Comparison of ENCODE assay signal across 1 cellular context in the genomic region with DNA sequence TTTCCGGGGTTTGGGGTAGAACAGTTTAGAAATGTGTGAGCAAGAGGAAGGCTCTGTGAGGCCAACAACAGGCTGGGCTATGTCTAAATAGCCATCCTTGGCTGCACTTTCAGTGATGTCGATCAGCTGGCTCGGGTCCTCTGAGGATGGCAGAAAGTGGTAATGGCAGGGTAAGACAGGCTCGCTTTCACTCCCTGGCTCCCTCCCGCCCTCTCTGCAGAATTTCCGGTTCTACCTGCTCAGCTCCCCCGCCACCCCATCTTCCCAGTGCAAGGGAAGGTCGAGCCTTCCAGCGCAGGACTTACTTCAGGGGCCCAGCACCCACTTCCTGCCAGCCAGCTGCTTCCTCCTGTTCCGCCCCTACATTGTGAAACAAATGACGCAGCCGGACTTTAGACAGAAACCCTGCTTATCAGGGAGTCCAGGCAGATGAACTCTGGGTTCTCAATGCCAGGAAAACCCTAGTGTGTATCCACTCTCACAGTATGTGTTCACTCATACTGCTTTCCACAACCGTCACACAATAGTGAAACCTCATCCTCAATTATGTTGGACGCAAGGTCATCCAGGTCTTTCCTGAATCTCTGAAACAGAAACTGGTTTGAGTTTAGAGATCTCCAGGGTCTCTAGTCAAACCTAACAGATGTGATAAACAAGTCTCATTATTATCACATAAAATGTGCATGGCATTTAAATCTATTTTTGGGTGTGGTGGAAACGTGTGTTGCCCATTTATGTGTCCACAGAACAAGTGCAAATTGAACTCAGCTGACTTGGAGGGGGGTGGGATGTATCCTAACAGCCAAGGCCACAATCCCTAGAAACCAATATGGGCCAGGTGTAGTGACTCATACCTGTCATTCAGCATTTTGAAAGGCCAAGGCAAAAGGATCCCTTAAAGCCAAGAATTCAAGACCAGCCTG.
TF ChIP-seq lines count a peak whose summit lies in the region.

No MANE protein-coding gene starts in this region.

TF ChIP-seq in K562, 482 proteins besides CTCF, POLR2A, EP300 and RAD21 (continues in another document):
- TF ChIP-seq SMAD3 (CRISPR knock-in tag; conservative IDR thresholded peaks at IDR 0.05) (no peak), ZNF384 (IDR thresholded peaks at IDR 0.05; ENCODE audit: low read depth, low read length) (no peak), ZNF121 (CRISPR knock-in tag; conservative IDR thresholded peaks at IDR 0.05) (no peak), ZFX (CRISPR knock-in tag; IDR thresholded peaks at IDR 0.05) (peak; percentile 72), SNIP1 (IDR thresholded peaks at IDR 0.05; ENCODE audit: low read depth) (0 out of 2 replicates have a peak, but pooled peaks have one; percentile 34), TEAD4 (IDR thresholded peaks at IDR 0.05; ENCODE audit: low read length) (peak; percentile 93), TEAD4 (CRISPR knock-in tag; IDR thresholded peaks at IDR 0.05; ENCODE audit: borderline replicate concordance) (no peak), SMARCB1 (IDR thresholded peaks at IDR 0.05; ENCODE audit: insufficient read length, low read depth) (no peak), ZNF444 (CRISPR knock-in tag; IDR thresholded peaks at IDR 0.05) (no peak), ZNF174 (CRISPR knock-in tag; IDR thresholded peaks at IDR 0.05) (no peak), RFX5 (IDR thresholded peaks at IDR 0.05; ENCODE audit: low read depth, low read length) (no peak), SLC30A9 (CRISPR knock-in tag; IDR thresholded peaks at IDR 0.05) (no peak), CBX1 (IDR thresholded peaks at IDR 0.05; ENCODE audit: low read depth) (no peak; the same call in 1 of the 2 replicates), NR2C1 (IDR thresholded peaks at IDR 0.05) (peak; percentile 46), NR2C1 (tag; IDR thresholded peaks at IDR 0.05) (peak; percentile 56; the same call in 1 of the 2 replicates), PTBP1 (IDR thresholded peaks at IDR 0.05; ENCODE audit: low read depth, low read length) (no peak), BCOR (IDR thresholded peaks at IDR 0.05) (no peak; the same call in 1 of the 2 replicates), EWSR1 (IDR thresholded peaks at IDR 0.05; ENCODE audit: borderline replicate concordance, low read depth, partially characterized antibody) (no peak), KLF1 (tag; IDR thresholded peaks at IDR 0.05) (peak; percentile 69; the same call in 1 of the 2 replicates), MTF1 (CRISPR knock-in tag; IDR thresholded peaks at IDR 0.05; ENCODE audit: borderline replicate concordance) (no peak), ZNF24 (IDR thresholded peaks at IDR 0.05) (peak; percentile 24; the same call in 1 of the 2 replicates), MTA2 (IDR thresholded peaks at IDR 0.05; ENCODE audit: low read depth) (peak; percentile 75), FOXJ2 (tag; IDR thresholded peaks at IDR 0.05) (no peak), ZNF311 (CRISPR knock-in tag; IDR thresholded peaks at IDR 0.05) (0 out of 2 replicates have a peak, but pooled peaks have one; percentile 14), ZNF830 (CRISPR knock-in tag; IDR thresholded peaks at IDR 0.05) (no peak), ZNF143 (CRISPR knock-in tag; IDR thresholded peaks at IDR 0.05) (no peak), ZNF282 (CRISPR knock-in tag; IDR thresholded peaks at IDR 0.05) (no peak), ZZZ3 (IDR thresholded peaks at IDR 0.05) (no peak), HNRNPL (IDR thresholded peaks at IDR 0.05; ENCODE audit: low read depth, low read length) (no peak), SIN3A (IDR thresholded peaks at IDR 0.05; ENCODE audit: borderline replicate concordance in 2 of 2, control insufficient read depth in 1 of 2, low read depth in 2 of 2, low read length in 2 of 2) (peak in 1 of 2 experiments; percentile 73; a peak in 2 of 4 replicates), ZNF785 (CRISPR knock-in tag; IDR thresholded peaks at IDR 0.05) (no peak), POU5F1 (IDR thresholded peaks at IDR 0.05; ENCODE audit: borderline replicate concordance, low read depth, low read length, partially characterized antibody) (no peak), ZNF445 (CRISPR knock-in tag; IDR thresholded peaks at IDR 0.05; ENCODE audit: low read depth) (peak; percentile 12; the same call in 1 of the 2 replicates), ZNF124 (CRISPR knock-in tag; IDR thresholded peaks at IDR 0.05) (no peak), FOSL1 (tag; conservative IDR thresholded peaks at IDR 0.05) (peak; percentile 79), SMC3 (conservative IDR thresholded peaks at IDR 0.05; ENCODE audit: insufficient read depth, low read depth, low read length) (no peak)
- TF ChIP-seq, protein P1, sequence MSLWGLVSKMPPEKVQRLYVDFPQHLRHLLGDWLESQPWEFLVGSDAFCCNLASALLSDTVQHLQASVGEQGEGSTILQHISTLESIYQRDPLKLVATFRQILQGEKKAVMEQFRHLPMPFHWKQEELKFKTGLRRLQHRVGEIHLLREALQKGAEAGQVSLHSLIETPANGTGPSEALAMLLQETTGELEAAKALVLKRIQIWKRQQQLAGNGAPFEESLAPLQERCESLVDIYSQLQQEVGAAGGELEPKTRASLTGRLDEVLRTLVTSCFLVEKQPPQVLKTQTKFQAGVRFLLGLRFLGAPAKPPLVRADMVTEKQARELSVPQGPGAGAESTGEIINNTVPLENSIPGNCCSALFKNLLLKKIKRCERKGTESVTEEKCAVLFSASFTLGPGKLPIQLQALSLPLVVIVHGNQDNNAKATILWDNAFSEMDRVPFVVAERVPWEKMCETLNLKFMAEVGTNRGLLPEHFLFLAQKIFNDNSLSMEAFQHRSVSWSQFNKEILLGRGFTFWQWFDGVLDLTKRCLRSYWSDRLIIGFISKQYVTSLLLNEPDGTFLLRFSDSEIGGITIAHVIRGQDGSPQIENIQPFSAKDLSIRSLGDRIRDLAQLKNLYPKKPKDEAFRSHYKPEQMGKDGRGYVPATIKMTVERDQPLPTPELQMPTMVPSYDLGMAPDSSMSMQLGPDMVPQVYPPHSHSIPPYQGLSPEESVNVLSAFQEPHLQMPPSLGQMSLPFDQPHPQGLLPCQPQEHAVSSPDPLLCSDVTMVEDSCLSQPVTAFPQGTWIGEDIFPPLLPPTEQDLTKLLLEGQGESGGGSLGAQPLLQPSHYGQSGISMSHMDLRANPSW (CRISPR knock-in tag; IDR thresholded peaks at IDR 0.05), result no peak
- TF ChIP-seq, protein P2, sequence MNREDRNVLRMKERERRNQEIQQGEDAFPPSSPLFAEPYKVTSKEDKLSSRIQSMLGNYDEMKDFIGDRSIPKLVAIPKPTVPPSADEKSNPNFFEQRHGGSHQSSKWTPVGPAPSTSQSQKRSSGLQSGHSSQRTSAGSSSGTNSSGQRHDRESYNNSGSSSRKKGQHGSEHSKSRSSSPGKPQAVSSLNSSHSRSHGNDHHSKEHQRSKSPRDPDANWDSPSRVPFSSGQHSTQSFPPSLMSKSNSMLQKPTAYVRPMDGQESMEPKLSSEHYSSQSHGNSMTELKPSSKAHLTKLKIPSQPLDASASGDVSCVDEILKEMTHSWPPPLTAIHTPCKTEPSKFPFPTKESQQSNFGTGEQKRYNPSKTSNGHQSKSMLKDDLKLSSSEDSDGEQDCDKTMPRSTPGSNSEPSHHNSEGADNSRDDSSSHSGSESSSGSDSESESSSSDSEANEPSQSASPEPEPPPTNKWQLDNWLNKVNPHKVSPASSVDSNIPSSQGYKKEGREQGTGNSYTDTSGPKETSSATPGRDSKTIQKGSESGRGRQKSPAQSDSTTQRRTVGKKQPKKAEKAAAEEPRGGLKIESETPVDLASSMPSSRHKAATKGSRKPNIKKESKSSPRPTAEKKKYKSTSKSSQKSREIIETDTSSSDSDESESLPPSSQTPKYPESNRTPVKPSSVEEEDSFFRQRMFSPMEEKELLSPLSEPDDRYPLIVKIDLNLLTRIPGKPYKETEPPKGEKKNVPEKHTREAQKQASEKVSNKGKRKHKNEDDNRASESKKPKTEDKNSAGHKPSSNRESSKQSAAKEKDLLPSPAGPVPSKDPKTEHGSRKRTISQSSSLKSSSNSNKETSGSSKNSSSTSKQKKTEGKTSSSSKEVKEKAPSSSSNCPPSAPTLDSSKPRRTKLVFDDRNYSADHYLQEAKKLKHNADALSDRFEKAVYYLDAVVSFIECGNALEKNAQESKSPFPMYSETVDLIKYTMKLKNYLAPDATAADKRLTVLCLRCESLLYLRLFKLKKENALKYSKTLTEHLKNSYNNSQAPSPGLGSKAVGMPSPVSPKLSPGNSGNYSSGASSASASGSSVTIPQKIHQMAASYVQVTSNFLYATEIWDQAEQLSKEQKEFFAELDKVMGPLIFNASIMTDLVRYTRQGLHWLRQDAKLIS (CRISPR knock-in tag; IDR thresholded peaks at IDR 0.05), result 0 out of 2 replicates have a peak, but pooled peaks have one; percentile 30
- TF ChIP-seq, protein P3, sequence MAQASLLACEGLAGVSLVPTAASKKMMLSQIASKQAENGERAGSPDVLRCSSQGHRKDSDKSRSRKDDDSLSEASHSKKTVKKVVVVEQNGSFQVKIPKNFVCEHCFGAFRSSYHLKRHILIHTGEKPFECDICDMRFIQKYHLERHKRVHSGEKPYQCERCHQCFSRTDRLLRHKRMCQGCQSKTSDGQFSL (CRISPR knock-in tag; IDR thresholded peaks at IDR 0.05), result no peak
- TF ChIP-seq, protein P3 (tag; IDR thresholded peaks at IDR 0.05), result 0 out of 4 replicates have a peak, but pooled peaks of 1 of the 2 experiments have one; percentile 41
- TF ChIP-seq, protein P4, sequence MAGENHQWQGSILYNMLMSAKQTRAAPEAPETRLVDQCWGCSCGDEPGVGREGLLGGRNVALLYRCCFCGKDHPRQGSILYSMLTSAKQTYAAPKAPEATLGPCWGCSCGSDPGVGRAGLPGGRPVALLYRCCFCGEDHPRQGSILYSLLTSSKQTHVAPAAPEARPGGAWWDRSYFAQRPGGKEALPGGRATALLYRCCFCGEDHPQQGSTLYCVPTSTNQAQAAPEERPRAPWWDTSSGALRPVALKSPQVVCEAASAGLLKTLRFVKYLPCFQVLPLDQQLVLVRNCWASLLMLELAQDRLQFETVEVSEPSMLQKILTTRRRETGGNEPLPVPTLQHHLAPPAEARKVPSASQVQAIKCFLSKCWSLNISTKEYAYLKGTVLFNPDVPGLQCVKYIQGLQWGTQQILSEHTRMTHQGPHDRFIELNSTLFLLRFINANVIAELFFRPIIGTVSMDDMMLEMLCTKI (IDR thresholded peaks at IDR 0.05; ENCODE audit: partially characterized antibody), result no peak
- TF ChIP-seq, protein P5, sequence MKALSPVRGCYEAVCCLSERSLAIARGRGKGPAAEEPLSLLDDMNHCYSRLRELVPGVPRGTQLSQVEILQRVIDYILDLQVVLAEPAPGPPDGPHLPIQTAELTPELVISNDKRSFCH (CRISPR knock-in tag; IDR thresholded peaks at IDR 0.05), result no peak
- TF ChIP-seq, protein P5 (tag; IDR thresholded peaks at IDR 0.05), result peak; percentile 47; the same call in 1 of the 2 replicates
- TF ChIP-seq, protein P6, sequence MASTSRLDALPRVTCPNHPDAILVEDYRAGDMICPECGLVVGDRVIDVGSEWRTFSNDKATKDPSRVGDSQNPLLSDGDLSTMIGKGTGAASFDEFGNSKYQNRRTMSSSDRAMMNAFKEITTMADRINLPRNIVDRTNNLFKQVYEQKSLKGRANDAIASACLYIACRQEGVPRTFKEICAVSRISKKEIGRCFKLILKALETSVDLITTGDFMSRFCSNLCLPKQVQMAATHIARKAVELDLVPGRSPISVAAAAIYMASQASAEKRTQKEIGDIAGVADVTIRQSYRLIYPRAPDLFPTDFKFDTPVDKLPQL (IDR thresholded peaks at IDR 0.05; ENCODE audit: extremely low read depth, insufficient read length), result no peak
- TF ChIP-seq, protein P7, sequence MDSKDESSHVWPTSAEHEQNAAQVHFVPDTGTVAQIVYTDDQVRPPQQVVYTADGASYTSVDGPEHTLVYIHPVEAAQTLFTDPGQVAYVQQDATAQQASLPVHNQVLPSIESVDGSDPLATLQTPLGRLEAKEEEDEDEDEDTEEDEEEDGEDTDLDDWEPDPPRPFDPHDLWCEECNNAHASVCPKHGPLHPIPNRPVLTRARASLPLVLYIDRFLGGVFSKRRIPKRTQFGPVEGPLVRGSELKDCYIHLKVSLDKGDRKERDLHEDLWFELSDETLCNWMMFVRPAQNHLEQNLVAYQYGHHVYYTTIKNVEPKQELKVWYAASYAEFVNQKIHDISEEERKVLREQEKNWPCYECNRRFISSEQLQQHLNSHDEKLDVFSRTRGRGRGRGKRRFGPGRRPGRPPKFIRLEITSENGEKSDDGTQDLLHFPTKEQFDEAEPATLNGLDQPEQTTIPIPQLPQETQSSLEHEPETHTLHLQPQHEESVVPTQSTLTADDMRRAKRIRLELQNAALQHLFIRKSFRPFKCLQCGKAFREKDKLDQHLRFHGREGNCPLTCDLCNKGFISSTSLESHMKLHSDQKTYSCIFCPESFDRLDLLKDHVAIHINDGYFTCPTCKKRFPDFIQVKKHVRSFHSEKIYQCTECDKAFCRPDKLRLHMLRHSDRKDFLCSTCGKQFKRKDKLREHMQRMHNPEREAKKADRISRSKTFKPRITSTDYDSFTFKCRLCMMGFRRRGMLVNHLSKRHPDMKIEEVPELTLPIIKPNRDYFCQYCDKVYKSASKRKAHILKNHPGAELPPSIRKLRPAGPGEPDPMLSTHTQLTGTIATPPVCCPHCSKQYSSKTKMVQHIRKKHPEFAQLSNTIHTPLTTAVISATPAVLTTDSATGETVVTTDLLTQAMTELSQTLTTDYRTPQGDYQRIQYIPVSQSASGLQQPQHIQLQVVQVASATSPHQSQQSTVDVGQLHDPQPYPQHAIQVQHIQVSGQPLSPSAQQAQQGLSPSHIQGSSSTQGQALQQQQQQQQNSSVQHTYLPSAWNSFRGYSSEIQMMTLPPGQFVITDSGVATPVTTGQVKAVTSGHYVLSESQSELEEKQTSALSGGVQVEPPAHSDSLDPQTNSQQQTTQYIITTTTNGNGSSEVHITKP (IDR thresholded peaks at IDR 0.05; ENCODE audit: partially characterized antibody), result peak; percentile 78
